ENCODE assay signal across 8 cellular contexts in genomic region chr1:67853704-67854103, GRCh38. TPM values are rescaled to one million over a fixed set of nuclear protein-coding genes. Genes with fewer than 3 reads are reported as not detected.
DNase-seq lines count a peak whose midpoint lies in the region; ATAC-seq, FAIRE-seq and TF ChIP-seq lines count a peak whose summit lies in the region.

No MANE protein-coding gene starts in this region.

- H3K4me1 ChIP-seq in endothelial cell of umbilical vein (ENCODE audit: control insufficient read depth, extremely low read depth, insufficient read depth, low read length), result peaks cover 49% of the 10 kb centered on the region

- dilution Hi-C loops in endothelial cell of umbilical vein (cut with MboI; ENCODE audit: extremely low pct_ligation_motif_present, low sequenced_read_pairs), result no loop called here

- no TSS peak for BruUV-seq in endothelial cell of umbilical vein (replicated peaks; lab: Mats Ljungman, UMichigan)

- no peaks in the 10 kb centered on the region for H3K4me1 Mint-ChIP-seq in activated naive CD4-positive, alpha-beta T cell treated with anti-CD3 and anti-CD28 coated beads, Interleukin-2, amount 10 ng/mL, durations not matched to agents 7 days and 5 days

- no peaks in the 10 kb centered on the region for H3K27me3 ChIP-seq in endothelial cell of umbilical vein (ENCODE audit: control insufficient read depth in 2 of 2, insufficient read depth in 2 of 2, low read length in 2 of 2)

- H3K27ac ChIP-seq in endothelial cell of umbilical vein (ENCODE audit: insufficient read depth, low read depth, low read length), result no peak overlapping the region

- no peaks in the 10 kb centered on the region for H3K9me1 ChIP-seq in endothelial cell of umbilical vein (replicated peaks; ENCODE audit: control insufficient read depth, extremely low read depth, insufficient read depth, low read length)

- H4K20me1 ChIP-seq in endothelial cell of umbilical vein (replicated peaks; ENCODE audit: control insufficient read depth, extremely low read depth, insufficient read depth, low read length), result no peaks in the 10 kb centered on the region

- no peak for ATAC-seq in HG03378 (IDR thresholded peaks at IDR 0.05; ENCODE audit: unreplicated experiment)
- ATAC-seq in GM18858 (IDR thresholded peaks at IDR 0.05; ENCODE audit: unreplicated experiment), result no peak

- H3K9me3 ChIP-seq in endothelial cell of umbilical vein (replicated peaks; ENCODE audit: control insufficient read depth, insufficient read depth, low read length), result no peaks in the 10 kb centered on the region

- peaks cover 17% of the 10 kb centered on the region for H3K27me3 Mint-ChIP-seq in activated naive CD4-positive, alpha-beta T cell treated with anti-CD3 and anti-CD28 coated beads, Interleukin-2, amount 10 ng/mL, durations not matched to agents 7 days and 5 days

- H2AFZ ChIP-seq in endothelial cell of umbilical vein (ENCODE audit: low read depth, low read length), result no peak overlapping the region

- no peak overlapping the region for H3K9ac ChIP-seq in endothelial cell of umbilical vein (replicated peaks; ENCODE audit: extremely low read depth, insufficient read depth, low read length)

- H3K4me3 ChIP-seq in endothelial cell of umbilical vein (replicated peaks in 1 of 3; ENCODE audit: insufficient read depth in 1 of 3, low read depth in 1 of 3, low read length in 3 of 3), result no peak overlapping the region

- peak; percentile 41 for TF ChIP-seq CTCF in GM10266 (IDR thresholded peaks at IDR 0.05; ENCODE audit: control insufficient read depth, insufficient read depth, low read depth, missing control alignments)
- TF ChIP-seq CTCF in endothelial cell of umbilical vein (IDR thresholded peaks at IDR 0.05; ENCODE audit: extremely low read depth in 1 of 2, insufficient read depth in 1 of 2, low read depth in 1 of 2, low read length in 2 of 2), result peak; percentile 94 to 95

- no peak overlapping the region for H3K27ac Mint-ChIP-seq in activated naive CD4-positive, alpha-beta T cell treated with anti-CD3 and anti-CD28 coated beads, Interleukin-2, amount 10 ng/mL, durations not matched to agents 7 days and 5 days

- no peaks in the 10 kb centered on the region for H3K9me3 Mint-ChIP-seq in activated naive CD4-positive, alpha-beta T cell treated with anti-CD3 and anti-CD28 coated beads, Interleukin-2, amount 10 ng/mL, durations not matched to agents 7 days and 5 days

- H3K36me3 Mint-ChIP-seq in activated naive CD4-positive, alpha-beta T cell treated with anti-CD3 and anti-CD28 coated beads, Interleukin-2, amount 10 ng/mL, durations not matched to agents 7 days and 5 days, result no peaks in the 10 kb centered on the region

- H3K4me2 ChIP-seq in endothelial cell of umbilical vein (ENCODE audit: insufficient read depth, low read length), result no peak overlapping the region

- FAIRE-seq in RCC 7860 (lab: Jason Lieb, UNC) (no peak), endothelial cell of umbilical vein (lab: Jason Lieb, UNC) (peak; percentile 88)

- CTCF ChIA-PET in endothelial cell of umbilical vein (lab: Charles Lee), result interaction anchor here (0.6 to 8.9 kb wide), 28 partner anchors 12 to 591 kb away, joined by 3 to 147 read pairs (median 4); partner anchors contain the start of gene DIRAS3
- CTCF ChIA-PET in activated naive CD4-positive, alpha-beta T cell treated with anti-CD3 and anti-CD28 coated beads, Interleukin-2, amount 10 ng/mL, durations not matched to agents 7 days and 5 days (lab: Charles Lee), result interaction anchor here (1.0 kb wide), 1 partner anchor 124 kb away, joined by 3 read pairs; no protein-coding TSS in a partner anchor

- H3K4me3 Mint-ChIP-seq in activated naive CD4-positive, alpha-beta T cell treated with anti-CD3 and anti-CD28 coated beads, Interleukin-2, amount 10 ng/mL, durations not matched to agents 7 days and 5 days, result no peak overlapping the region

- POLR2A ChIA-PET in endothelial cell of umbilical vein (lab: Charles Lee), result no interaction called here

- TF ChIP-seq POLR2A in endothelial cell of umbilical vein (IDR thresholded peaks at IDR 0.05; ENCODE audit: low read depth, low read length), result no peak

- DNase-seq in GM10266 (ENCODE audit: extremely low spot score) (peak; percentile 17), Kasumi-1 (lab: John Stamatoyannopoulos, UW) (peak; percentile 56 to 67), RCC 7860 (ENCODE audit: low spot score) (peak; percentile 80), endothelial cell of umbilical vein (ENCODE audit: low read depth, low spot score) (peak; percentile 89), mucosa of gallbladder (ENCODE audit: low spot score) (peak; percentile 65)
- no peak for DNase-seq in activated naive CD4-positive, alpha-beta T cell treated with anti-CD3 and anti-CD28 coated beads, Interleukin-2, amount 10 ng/mL, durations not matched to agents 7 days and 5 days

- no peaks in the 10 kb centered on the region for H3K36me3 ChIP-seq in endothelial cell of umbilical vein (ENCODE audit: control insufficient read depth in 2 of 2, extremely low read depth in 1 of 2, insufficient read depth in 2 of 2, low read length in 2 of 2)

- intact Hi-C loops in endothelial cell of umbilical vein (cut with micrococcal nuclease), result loop anchor here (1.0 to 5.0 kb wide), 7 partner anchors 157 to 589 kb away; partner anchors contain the start of gene WLS

- no peaks in the 10 kb centered on the region for H3K79me2 ChIP-seq in endothelial cell of umbilical vein (ENCODE audit: control insufficient read depth, insufficient read depth, low read length)

TF ChIP-seq in endothelial cell of umbilical vein, 7 proteins besides CTCF, POLR2A, EP300 and RAD21:
- TF ChIP-seq JUN (IDR thresholded peaks at IDR 0.05; ENCODE audit: borderline replicate concordance, insufficient read depth, insufficient read length, low read depth) (no peak), MYC (IDR thresholded peaks at IDR 0.05; ENCODE audit: low read depth, low read length) (no peak), EZH2 (IDR thresholded peaks at IDR 0.05; ENCODE audit: borderline replicate concordance, low read depth, low read length, severe bottlenecking) (no peak), MAX (IDR thresholded peaks at IDR 0.05; ENCODE audit: insufficient read depth, insufficient read length) (no peak), FOS (IDR thresholded peaks at IDR 0.05; ENCODE audit: borderline replicate concordance, insufficient read depth, low read length) (no peak), POLR2AphosphoS5 (IDR thresholded peaks at IDR 0.05; ENCODE audit: insufficient read depth, low read depth, low read length) (no peak), GATA2 (IDR thresholded peaks at IDR 0.05; ENCODE audit: insufficient read depth, insufficient read length, low read depth, low read length) (no peak)

RNA-seq across cellular contexts. Expression of gene GNG12, which starts 20.4 kb away (rescaled TPM):
- 145 and 152 TPM in 2 replicates for total RNA-seq in endothelial cell of umbilical vein
- 90.3 and 107 TPM in 2 replicates for polyA plus RNA-seq in endothelial cell of umbilical vein
- 109 and 110 TPM in 2 replicates for polyA plus RNA-seq in endothelial cell of umbilical vein (2011; cell fraction: cytosol; rRNA removed)
- polyA plus RNA-seq in endothelial cell of umbilical vein (2011; cell fraction: nucleus; rRNA removed), result 70.6 and 93.2 TPM in 2 replicates
- polyA plus RNA-seq in endothelial cell of umbilical vein (2012), result 77.5 and 122 TPM in 2 replicates
- 167 and 171 TPM in 2 replicates for polyA minus RNA-seq in endothelial cell of umbilical vein
- 21.4 TPM for polyA minus RNA-seq in endothelial cell of umbilical vein (2011; cell fraction: cytosol; rRNA and poly(A)+ RNA removed)
- 126 and 167 TPM in 2 replicates for polyA minus RNA-seq in endothelial cell of umbilical vein (2011; cell fraction: nucleus; rRNA and poly(A)+ RNA removed)
- total RNA-seq in mucosa of gallbladder, result 89.9 TPM
